24 cellular contexts compared by ENCODE assay signal in genomic region chr2:161876416-161876815, GRCh38.
"Had no signal": no experiment of that assay in that cellular context is flagged by ENCODE, and none has a peak within 500 bp of the region (broad histone marks: within the 10 kb centered on the region; RNA-seq: fewer than 3 reads in every experiment).

No MANE protein-coding gene starts in this region.

- H3K4me3 ChIP-seq: stomach, suprapubic skin, testis, thoracic aorta, thyroid gland, tibial artery, tibial nerve, transverse colon, upper lobe of left lung, upper lobe of right lung, uterus, vagina had no signal

- H3K9me3 ChIP-seq: stomach, suprapubic skin, testis, thoracic aorta, thyroid gland, tibial artery, tibial nerve, transverse colon, upper lobe of left lung, upper lobe of right lung, uterus, vagina had no signal

- H3K36me3 ChIP-seq: stomach, suprapubic skin, thoracic aorta, thyroid gland, tibial artery, tibial nerve, transverse colon, upper lobe of left lung, upper lobe of right lung, uterus, vagina had no signal

- DNase-seq: stimulated activated CD4-positive, alpha-beta T cell treated with anti-CD3 and anti-CD28 coated beads, Interleukin-2, amount 100 ng/mL, for 48 hours; stimulated activated CD4-positive, alpha-beta T cell treated with anti-CD3 and anti-CD28 coated beads, Interleukin-4, amount 100 ng/mL, for 1 hour; stimulated activated CD4-positive, alpha-beta T cell treated with anti-CD3 and anti-CD28 coated beads, Interleukin-4, amount 100 ng/mL, for 24 hours; stimulated activated CD4-positive, alpha-beta T cell treated with anti-CD3 and anti-CD28 coated beads, Interleukin-4, amount 100 ng/mL, for 4 hours; stimulated activated CD8-positive, alpha-beta memory T cell treated with anti-CD3 and anti-CD28 coated beads, Interleukin-4, amount 100 ng/mL, for 48 hours; stimulated activated naive B cell treated with anti-CD40 and anti-IgM and Interleukin-4, amounts not matched to agents 10 μg/mL and 1 μg/mL and 100 μg/mL, for 72 hours; stimulated activated naive CD4-positive, alpha-beta T cell; stimulated activated naive CD4-positive, alpha-beta T cell treated with Interleukin-2 at 50 U/mL for 16 hours; stimulated activated naive CD8-positive, alpha-beta T cell treated with anti-CD3 and anti-CD28 coated beads, Interleukin-15, amount 100 ng/mL, for 72 hours; stimulated activated naive CD8-positive, alpha-beta T cell treated with anti-CD3 and anti-CD28 coated beads, Interleukin-15, Interleukin-2, amounts not matched to agents 100 U/mL and 50 U/mL, for 24 hours; stomach; substantia nigra; testis; thyroid gland; tibial artery; transverse colon; trophoblast cell; upper lobe of left lung; upper lobe of right lung; uterus had no signal

- H3K27me3 ChIP-seq: stomach, suprapubic skin, testis, thyroid gland, tibial artery, tibial nerve, transverse colon, upper lobe of left lung, upper lobe of right lung, uterus, vagina had no signal
